Comparison of ENCODE assay signal across 13 cellular contexts in genomic region chr9:75229605-75230332, GRCh38.
DNase-seq lines count a peak whose midpoint lies in the region; ATAC-seq and TF ChIP-seq lines count a peak whose summit lies in the region.
"Had no signal": no experiment of that assay in that cellular context is flagged by ENCODE, and none has a peak within 500 bp of the region (broad histone marks: within the 10 kb centered on the region; RNA-seq: fewer than 3 reads in every experiment).

No MANE protein-coding gene starts in this region.

- peak; percentile 29 to 38 for ATAC-seq in activated naive CD4-positive, alpha-beta T cell treated with anti-CD3 and anti-CD28 coated beads, Interleukin-2, amount 50 U/mL, for 72 hours
- ATAC-seq in left colon (peak; percentile 88), upper lobe of right lung (peak; percentile 90), GM21529 (IDR thresholded peaks at IDR 0.05; ENCODE audit: unreplicated experiment) (no peak)
- no peak for ATAC-seq in activated naive CD8-positive, alpha-beta T cell treated with anti-CD3 and anti-CD28 coated beads, Interleukin-2, amount 50 U/mL, for 24 hours

- peaks cover 7% of the 10 kb centered on the region in 2 donors for H3K9me3 Mint-ChIP-seq in activated naive CD4-positive, alpha-beta T cell treated with anti-CD3 and anti-CD28 coated beads, Interleukin-2, amount 50 U/mL, for 72 hours
- H3K9me3 Mint-ChIP-seq in activated naive CD4-positive, alpha-beta T cell treated with anti-CD3 and anti-CD28 coated beads, Interleukin-2, amount 10 ng/mL, durations not matched to agents 7 days and 5 days = peaks cover 7% of the 10 kb centered on the region
- H3K9me3 Mint-ChIP-seq in activated naive CD8-positive, alpha-beta T cell treated with anti-CD3 and anti-CD28 coated beads, Interleukin-2, amount 50 U/mL, for 24 hours = peaks cover 24% of the 10 kb centered on the region

- in situ Hi-C loops in mammary epithelial cell (cut with MboI; ENCODE audit: low sequenced_read_pairs in 2 of 2) = no loop called here

- H3K4me3 Mint-ChIP-seq in activated naive CD4-positive, alpha-beta T cell treated with anti-CD3 and anti-CD28 coated beads, Interleukin-2, amount 10 ng/mL, durations not matched to agents 7 days and 5 days = no peak overlapping the region
- H3K4me3 Mint-ChIP-seq in activated naive CD8-positive, alpha-beta T cell treated with anti-CD3 and anti-CD28 coated beads, Interleukin-2, amount 50 U/mL, for 24 hours = no peak overlapping the region
- H3K4me3 Mint-ChIP-seq: activated B cell treated with CpG ODN at 0.5 μM for 24 hours, neural crest cell had no signal

- 11% methylated on average over 5 of the region's 5 CpGs for WGBS in mammary epithelial cell (ENCODE audit: low coverage, missing lambda C conversion rate)

- no peaks in the 10 kb centered on the region for H3K4me1 Mint-ChIP-seq in activated naive CD4-positive, alpha-beta T cell treated with anti-CD3 and anti-CD28 coated beads, Interleukin-2, amount 10 ng/mL, durations not matched to agents 7 days and 5 days
- no peaks in the 10 kb centered on the region for H3K4me1 Mint-ChIP-seq in activated naive CD8-positive, alpha-beta T cell treated with anti-CD3 and anti-CD28 coated beads, Interleukin-2, amount 50 U/mL, for 24 hours
- H3K4me1 Mint-ChIP-seq: activated B cell treated with CpG ODN at 0.5 μM for 24 hours, neural crest cell had no signal

- TF ChIP-seq CTCF in mammary epithelial cell (conservative IDR thresholded peaks at IDR 0.05 in 1 of 2, IDR thresholded peaks at IDR 0.05 in 1 of 2; ENCODE audit: extremely low read depth in 1 of 2, insufficient read depth in 1 of 2, low read depth in 1 of 2, low read length in 2 of 2) = peak in 1 of 2 donors; percentile 56
- no peak for TF ChIP-seq CTCF in upper lobe of right lung (IDR thresholded peaks at IDR 0.05)

- intact Hi-C loops in mammary epithelial cell (cut with micrococcal nuclease) (loop anchor here (2.0 kb wide), 1 partner anchor 29 kb away; no protein-coding TSS in a partner anchor), left colon (cut with DNase I, micrococcal nuclease) (no loop called here), upper lobe of right lung (cut with DNase I) (no loop called here)

- no peak overlapping the region for H3K9ac ChIP-seq in mammary epithelial cell (ENCODE audit: insufficient read depth, low read length)

- H3K4me1 ChIP-seq in mammary epithelial cell (ENCODE audit: insufficient read depth, low read length) = peaks cover 16% of the 10 kb centered on the region
- H3K4me1 ChIP-seq in upper lobe of right lung = no peaks in the 10 kb centered on the region

- H3K79me2 ChIP-seq in mammary epithelial cell (ENCODE audit: insufficient read depth, low read length) = no peaks in the 10 kb centered on the region

- H4K20me1 ChIP-seq in mammary epithelial cell (ENCODE audit: insufficient read depth, low read length) = no peaks in the 10 kb centered on the region

- no peaks in the 10 kb centered on the region for H3K27me3 ChIP-seq in mammary epithelial cell (ENCODE audit: insufficient read depth, low read length)
- H3K27me3 ChIP-seq in upper lobe of right lung = no peaks in the 10 kb centered on the region

- dilution Hi-C loops in mammary epithelial cell (cut with HindIII; ENCODE audit: low sequenced_read_pairs) = no loop called here

- peak overlapping the region; percentile 13 for H3K27ac ChIP-seq in mammary epithelial cell (ENCODE audit: insufficient read depth, low read depth, low read length)
- H3K27ac ChIP-seq in upper lobe of right lung = no peak overlapping the region

- H2AFZ ChIP-seq in mammary epithelial cell (ENCODE audit: low read depth, low read length) = no peak overlapping the region

- no TSS peak for BruUV-seq in mammary epithelial cell (replicated peaks; lab: Mats Ljungman, UMichigan)

- no peak overlapping the region for H3K27ac Mint-ChIP-seq in activated naive CD4-positive, alpha-beta T cell treated with anti-CD3 and anti-CD28 coated beads, Interleukin-2, amount 50 U/mL, for 72 hours
- no peak overlapping the region for H3K27ac Mint-ChIP-seq in activated naive CD4-positive, alpha-beta T cell treated with anti-CD3 and anti-CD28 coated beads, Interleukin-2, amount 10 ng/mL, durations not matched to agents 7 days and 5 days
- H3K27ac Mint-ChIP-seq in activated naive CD8-positive, alpha-beta T cell treated with anti-CD3 and anti-CD28 coated beads, Interleukin-2, amount 50 U/mL, for 24 hours = no peak overlapping the region
- H3K27ac Mint-ChIP-seq: activated B cell treated with CpG ODN at 0.5 μM for 24 hours; activated T-helper 2 cell treated with anti-CD3 and anti-CD28 coated beads, Interferon-gamma antibody, Interleukin-2, Interleukin-4, amounts not matched to agents 10 μg/mL and 5 μg/mL and 100 μg/mL, durations not matched to agents 14 hours and 24 hours and 36 hours had no signal

- no peaks in the 10 kb centered on the region for H3K27me3 Mint-ChIP-seq in activated naive CD4-positive, alpha-beta T cell treated with anti-CD3 and anti-CD28 coated beads, Interleukin-2, amount 10 ng/mL, durations not matched to agents 7 days and 5 days
- no peaks in the 10 kb centered on the region for H3K27me3 Mint-ChIP-seq in activated naive CD8-positive, alpha-beta T cell treated with anti-CD3 and anti-CD28 coated beads, Interleukin-2, amount 50 U/mL, for 24 hours
- H3K27me3 Mint-ChIP-seq: activated B cell treated with CpG ODN at 0.5 μM for 24 hours had no signal

- no peaks in the 10 kb centered on the region for H3K36me3 ChIP-seq in mammary epithelial cell (ENCODE audit: insufficient read depth, low read length)
- no peaks in the 10 kb centered on the region for H3K36me3 ChIP-seq in upper lobe of right lung

- H3K36me3 Mint-ChIP-seq in activated naive CD4-positive, alpha-beta T cell treated with anti-CD3 and anti-CD28 coated beads, Interleukin-2, amount 50 U/mL, for 72 hours = peaks cover 11 to 22% of the 10 kb centered on the region in 2 donors
- H3K36me3 Mint-ChIP-seq in activated naive CD4-positive, alpha-beta T cell treated with anti-CD3 and anti-CD28 coated beads, Interleukin-2, amount 10 ng/mL, durations not matched to agents 7 days and 5 days = no peaks in the 10 kb centered on the region
- H3K36me3 Mint-ChIP-seq in activated naive CD8-positive, alpha-beta T cell treated with anti-CD3 and anti-CD28 coated beads, Interleukin-2, amount 50 U/mL, for 24 hours (ENCODE audit: low read depth) = peaks cover 9% of the 10 kb centered on the region

- no peaks in the 10 kb centered on the region for H3K9me3 ChIP-seq in mammary epithelial cell (replicated peaks; ENCODE audit: insufficient read depth, low read length)
- H3K9me3 ChIP-seq in upper lobe of right lung = peaks cover 10% of the 10 kb centered on the region

- DNase-seq in activated naive CD4-positive, alpha-beta T cell treated with anti-CD3 and anti-CD28 coated beads, Interleukin-2, amount 50 U/mL, for 72 hours (ENCODE audit: low spot score in 2 of 2) = no peak
- no peak for DNase-seq in activated naive CD4-positive, alpha-beta T cell treated with anti-CD3 and anti-CD28 coated beads, Interleukin-2, amount 10 ng/mL, durations not matched to agents 7 days and 5 days
- DNase-seq in mammary epithelial cell = peak; percentile 97
- peak; percentile 37 to 85 for DNase-seq in left colon
- DNase-seq in upper lobe of right lung = no peak
- DNase-seq in GF-D8 (lab: John Stamatoyannopoulos, UW) = no peak
- DNase-seq in activated naive CD8-positive, alpha-beta T cell treated with anti-CD3 and anti-CD28 coated beads, Interleukin-2, amount 50 U/mL, for 24 hours = no peak
- DNase-seq: activated B cell treated with CpG ODN at 0.5 μM for 24 hours, NCI-H1092 treated with DMSO at 0.1 percent for 48 hours, substantia nigra had no signal

- H3K4me2 ChIP-seq in mammary epithelial cell (ENCODE audit: insufficient read depth, low read depth, low read length) = no peak overlapping the region

- no peak overlapping the region for H3K4me3 ChIP-seq in mammary epithelial cell (replicated peaks in 1 of 3; ENCODE audit: insufficient read depth in 1 of 3, low read depth in 2 of 3, low read length in 3 of 3)
- H3K4me3 ChIP-seq in upper lobe of right lung = no peak overlapping the region

- CTCF ChIA-PET in activated naive CD4-positive, alpha-beta T cell treated with anti-CD3 and anti-CD28 coated beads, Interleukin-2, amount 10 ng/mL, durations not matched to agents 7 days and 5 days (lab: Charles Lee) = interaction anchor here (1.4 kb wide), 1 partner anchor 8 kb away, joined by 4 read pairs; no protein-coding TSS in a partner anchor
- CTCF ChIA-PET in mammary epithelial cell (lab: Charles Lee; ENCODE audit: low non-redundant PET) = interaction anchor here (0.5 to 0.6 kb wide), 3 partner anchors 36 to 786 kb away, joined by 3 to 5 read pairs (median 4); partner anchors contain the start of gene PCSK5

Comparison
In these comparisons a context has a peak if more than half of its experiments do, and no peak if none do; other contexts are left out.
1. ATAC-seq: peak in activated naive CD4-positive, alpha-beta T cell treated with anti-CD3 and anti-CD28 coated beads, Interleukin-2, amount 50 U/mL, for 72 hours (2 of 2), left colon (single experiment) and upper lobe of right lung (single experiment); none in GM21529 (single experiment) and activated naive CD8-positive, alpha-beta T cell treated with anti-CD3 and anti-CD28 coated beads, Interleukin-2, amount 50 U/mL, for 24 hours (single experiment).
2. DNase-seq: peak in mammary epithelial cell (single experiment) and left colon (2 of 2); none in activated naive CD4-positive, alpha-beta T cell treated with anti-CD3 and anti-CD28 coated beads, Interleukin-2, amount 50 U/mL, for 72 hours (0 of 2), activated naive CD4-positive, alpha-beta T cell treated with anti-CD3 and anti-CD28 coated beads, Interleukin-2, amount 10 ng/mL, durations not matched to agents 7 days and 5 days (single experiment), upper lobe of right lung (single experiment), GF-D8 (single experiment) and activated naive CD8-positive, alpha-beta T cell treated with anti-CD3 and anti-CD28 coated beads, Interleukin-2, amount 50 U/mL, for 24 hours (single experiment).